8 cellular contexts compared by ENCODE assay signal in the genomic region with DNA sequence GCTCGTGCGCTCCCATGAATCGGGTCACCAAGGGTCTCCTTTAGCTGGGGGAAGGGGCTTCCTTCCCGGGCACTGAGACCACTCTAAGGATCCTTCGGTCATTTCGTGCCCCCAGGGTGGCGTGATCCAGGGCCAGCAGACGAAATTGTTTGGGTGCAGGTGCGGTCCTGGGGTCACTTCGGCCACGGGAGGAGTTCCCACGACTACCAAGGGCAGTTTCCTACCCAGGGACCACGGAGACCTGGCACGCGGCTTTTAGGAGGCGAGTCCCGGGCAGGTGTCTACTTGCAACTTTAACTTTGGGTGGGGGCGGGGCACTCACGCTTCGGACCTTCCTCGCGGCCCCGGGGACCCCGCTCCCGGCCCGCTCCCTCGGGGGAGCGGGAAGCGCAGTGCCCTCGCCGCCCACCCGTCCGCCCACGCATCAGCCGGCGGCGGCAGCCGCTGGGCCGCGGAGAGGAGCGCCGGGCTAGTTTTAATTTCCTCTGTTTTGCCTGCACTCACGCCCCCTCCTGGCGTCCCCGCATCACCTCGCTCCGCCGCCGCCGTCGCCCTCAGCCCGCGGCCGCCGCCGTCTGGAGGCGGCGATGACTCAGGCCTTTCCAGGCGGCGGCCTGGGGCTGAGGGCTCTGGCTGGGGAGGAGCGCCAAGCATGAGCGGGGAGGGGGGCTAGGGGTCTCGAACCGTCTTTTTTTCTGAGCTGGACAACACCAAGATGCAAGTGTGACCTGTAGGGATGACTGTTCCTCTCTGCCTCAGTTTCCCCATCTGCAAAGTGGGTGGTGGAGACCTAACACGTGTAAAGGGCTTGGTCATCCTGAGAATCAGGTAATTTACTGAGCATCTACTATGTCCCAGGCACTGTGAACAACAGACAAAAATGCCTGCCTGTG. TPM values are rescaled to one million over a fixed set of nuclear protein-coding genes. Genes with fewer than 3 reads are reported as not detected.
DNase-seq lines count a peak whose midpoint lies in the region; ATAC-seq and TF ChIP-seq lines count a peak whose summit lies in the region.

No MANE protein-coding gene starts in this region.

- peaks cover 13% of the 10 kb centered on the region for H3K4me1 Mint-ChIP-seq in neural crest cell
- peaks cover 10% of the 10 kb centered on the region for H3K4me1 Mint-ChIP-seq in stimulated activated naive CD8-positive, alpha-beta T cell treated with anti-CD3 and anti-CD28 coated beads, Interleukin-15, Interleukin-2, amounts not matched to agents 100 ng/mL and 50 ng/mL, for 24 hours (ENCODE audit: low read depth)

- H3K9me3 Mint-ChIP-seq in neural crest cell = no peaks in the 10 kb centered on the region
- H3K9me3 Mint-ChIP-seq in stimulated activated naive CD8-positive, alpha-beta T cell treated with anti-CD3 and anti-CD28 coated beads, Interleukin-15, Interleukin-2, amounts not matched to agents 100 ng/mL and 50 ng/mL, for 24 hours = no peaks in the 10 kb centered on the region

- peak overlapping the region; percentile 30 for H3K4me3 ChIP-seq in fibroblast of mammary gland (ENCODE audit: control insufficient read depth, low read depth, low read length)

- TF ChIP-seq CTCF in fibroblast of mammary gland (conservative IDR thresholded peaks at IDR 0.05; ENCODE audit: control insufficient read depth, insufficient read depth, low read depth, low read length) (no peak), neural crest cell (conservative IDR thresholded peaks at IDR 0.05) (peak; percentile 73)

- peak overlapping the region; percentile 60 for H3K4me3 Mint-ChIP-seq in neural crest cell
- peak overlapping the region; percentile 75 for H3K4me3 Mint-ChIP-seq in stimulated activated naive CD8-positive, alpha-beta T cell treated with anti-CD3 and anti-CD28 coated beads, Interleukin-15, Interleukin-2, amounts not matched to agents 100 ng/mL and 50 ng/mL, for 24 hours

- DNase-seq in DMS53 treated with DMSO at 0.1 percent for 48 hours (lab: John Stamatoyannopoulos, UW; ENCODE audit: unreplicated experiment) = peak; percentile 27
- DNase-seq in HT-29 (ENCODE audit: low spot score) = peak; percentile 66
- DNase-seq in RKO (ENCODE audit: low spot score) = peak; percentile 86
- peak; percentile 70 for DNase-seq in activated T-helper 1 cell treated with Interleukin-2 at 50 U/mL for 16 hours (ENCODE audit: low read depth)
- DNase-seq in fibroblast of mammary gland (ENCODE audit: low read depth) = peak; percentile 67
- DNase-seq in neural crest cell (ENCODE audit: low read depth, low spot score) = peak; percentile 81

- H3K27me3 Mint-ChIP-seq in neural crest cell (ENCODE audit: low read depth) = peaks cover 31% of the 10 kb centered on the region
- peaks cover 34% of the 10 kb centered on the region for H3K27me3 Mint-ChIP-seq in stimulated activated naive CD8-positive, alpha-beta T cell treated with anti-CD3 and anti-CD28 coated beads, Interleukin-15, Interleukin-2, amounts not matched to agents 100 ng/mL and 50 ng/mL, for 24 hours

- H3K27ac Mint-ChIP-seq in neural crest cell (ENCODE audit: unreplicated experiment) = no peak overlapping the region
- H3K27ac Mint-ChIP-seq in stimulated activated naive CD8-positive, alpha-beta T cell treated with anti-CD3 and anti-CD28 coated beads, Interleukin-15, Interleukin-2, amounts not matched to agents 100 ng/mL and 50 ng/mL, for 24 hours = no peak overlapping the region

- no peak for ATAC-seq in HG03095 (IDR thresholded peaks at IDR 0.05; ENCODE audit: unreplicated experiment)

- no peaks in the 10 kb centered on the region for H3K36me3 Mint-ChIP-seq in neural crest cell (ENCODE audit: low read depth)
- no peaks in the 10 kb centered on the region for H3K36me3 Mint-ChIP-seq in stimulated activated naive CD8-positive, alpha-beta T cell treated with anti-CD3 and anti-CD28 coated beads, Interleukin-15, Interleukin-2, amounts not matched to agents 100 ng/mL and 50 ng/mL, for 24 hours (ENCODE audit: low read depth)

RNA-seq across cellular contexts. Expression of a gene that starts 21.8 kb away (rescaled TPM):
- total RNA-seq in HT-29 (2014; rRNA removed; shearing (Covaris generic)) = not detected in 2 replicates
- total RNA-seq in neural crest cell = 6.8 and 7.3 TPM in 2 replicates

Comparison
In these comparisons a context has a peak if more than half of its experiments do, and no peak if none do; other contexts are left out.
1. DNase-seq: peak in every context shown above with its lines; median percentile 86 in RKO; 81 in neural crest cell; 70 in activated T-helper 1 cell treated with Interleukin-2 at 50 U/mL for 16 hours; 67 in fibroblast of mammary gland; 66 in HT-29; 27 in DMS53 treated with DMSO at 0.1 percent for 48 hours.